ENCODE assay signal across 18 cellular contexts in the genomic region with DNA sequence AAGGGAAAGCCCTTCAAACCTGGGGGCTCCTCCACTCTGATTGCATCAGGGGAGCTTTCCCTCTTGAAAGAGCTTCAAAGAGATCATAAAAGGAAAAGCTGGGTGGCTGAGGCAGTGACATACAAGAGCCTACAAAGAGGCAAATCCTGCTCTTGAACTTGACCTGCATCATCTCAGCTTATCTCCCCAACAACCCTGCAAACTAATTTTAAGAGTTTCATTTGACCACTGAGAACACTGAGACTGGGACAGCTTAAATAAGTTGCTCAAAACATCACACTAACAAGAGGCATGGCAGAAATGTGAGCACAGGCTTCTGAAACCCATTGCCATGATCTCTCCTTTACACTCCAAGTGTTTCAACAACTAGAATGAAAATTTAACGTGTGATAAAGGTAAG.
DNase-seq lines count a peak whose midpoint lies in the region; ATAC-seq and TF ChIP-seq lines count a peak whose summit lies in the region.
"Had no signal": no experiment of that assay in that cellular context is flagged by ENCODE, and none has a peak within 500 bp of the region (broad histone marks: within the 10 kb centered on the region; RNA-seq: fewer than 3 reads in every experiment).

No MANE protein-coding gene starts in this region.

- H3K27ac ChIP-seq in OCI-LY3 (ENCODE audit: low read length) = peak overlapping the region; percentile 40; the same call in 1 of the 2 replicates
- H3K27ac ChIP-seq: BLaER1 treated with 17β-estradiol and CSF1 and Interleukin-3, amounts not matched to agents 10 nM and 100 nM; PC-9 had no signal

- TF ChIP-seq CTCF in OCI-LY3 (IDR thresholded peaks at IDR 0.05; ENCODE audit: low read depth, low read length) = no peak

- H3K4me2 ChIP-seq in OCI-LY3 (ENCODE audit: low read length) = peak overlapping the region; percentile 25
- H3K4me2 ChIP-seq: BLaER1 treated with 17β-estradiol and CSF1 and Interleukin-3, amounts not matched to agents 10 nM and 100 nM; PC-9 had no signal

- no peaks in the 10 kb centered on the region for H3K9me3 ChIP-seq in OCI-LY3 (ENCODE audit: insufficient read depth, low read length)
- H3K9me3 ChIP-seq: BLaER1 treated with 17β-estradiol and CSF1 and Interleukin-3, amounts not matched to agents 10 nM and 100 nM had no signal

- no peak for DNase-seq in activated CD4-positive, CD25-positive, alpha-beta regulatory T cell treated with anti-CD3 and anti-CD28 coated beads, Interleukin-2, amount 50 U/mL, for 72 hours
- DNase-seq in posterior cingulate gyrus (no peak), sciatic nerve (ENCODE audit: low spot score) (no peak)
- DNase-seq: CD8-positive, alpha-beta T cell; DMS53; KG1; MV-4-11; NCI-H1417 treated with DMSO at 0.1 percent for 48 hours; NCI-H187 treated with DMSO at 0.1 percent for 48 hours; NCI-H345; NCI-H526 treated with DMSO at 0.1 percent for 48 hours; PC-9; T1000 had no signal

- H3K79me2 ChIP-seq in OCI-LY3 (ENCODE audit: low read length) = no peaks in the 10 kb centered on the region

- no peak overlapping the region for H2AFZ ChIP-seq in OCI-LY3 (ENCODE audit: low read depth, low read length)
- H2AFZ ChIP-seq: PC-9 had no signal

- H4K20me1 ChIP-seq in OCI-LY3 (ENCODE audit: insufficient read depth, low read length) = no peaks in the 10 kb centered on the region
- H4K20me1 ChIP-seq: BLaER1 treated with 17β-estradiol and CSF1 and Interleukin-3, amounts not matched to agents 10 nM and 100 nM had no signal

- ATAC-seq in GM18519 (IDR thresholded peaks at IDR 0.05; ENCODE audit: low FRiP score, unreplicated experiment) (peak; percentile 41), GM21390 (IDR thresholded peaks at IDR 0.05; ENCODE audit: unreplicated experiment) (peak; percentile 46), HG03066 (IDR thresholded peaks at IDR 0.05; ENCODE audit: low read depth, unreplicated experiment) (peak; percentile 53), sciatic nerve (no peak)
- ATAC-seq: CD8-positive, alpha-beta T cell had no signal

- H3K4me3 ChIP-seq in OCI-LY3 (ENCODE audit: low read length) = no peak overlapping the region
- H3K4me3 ChIP-seq: BLaER1 treated with 17β-estradiol and CSF1 and Interleukin-3, amounts not matched to agents 10 nM and 100 nM; PC-9 had no signal

- H3K9ac ChIP-seq in OCI-LY3 (ENCODE audit: low read length) = no peak overlapping the region
- H3K9ac ChIP-seq: BLaER1 treated with 17β-estradiol and CSF1 and Interleukin-3, amounts not matched to agents 10 nM and 100 nM had no signal

- no peaks in the 10 kb centered on the region for H3K27me3 ChIP-seq in OCI-LY3 (ENCODE audit: low read depth, low read length)
- H3K27me3 ChIP-seq: BLaER1 treated with 17β-estradiol and CSF1 and Interleukin-3, amounts not matched to agents 10 nM and 100 nM had no signal

- intact Hi-C loops in posterior cingulate gyrus (cut with DNase I) (no loop called here), sciatic nerve (cut with DNase I) (no loop called here)

- H3K4me1 ChIP-seq in OCI-LY3 (ENCODE audit: low read length) = peaks cover 34% of the 10 kb centered on the region
- H3K4me1 ChIP-seq: BLaER1 treated with 17β-estradiol and CSF1 and Interleukin-3, amounts not matched to agents 10 nM and 100 nM had no signal

- no peaks in the 10 kb centered on the region for H3K36me3 ChIP-seq in OCI-LY3 (replicated peaks; ENCODE audit: low read depth, low read length)
- H3K36me3 ChIP-seq: BLaER1 treated with 17β-estradiol and CSF1 and Interleukin-3, amounts not matched to agents 10 nM and 100 nM had no signal
